1 cellular context compared by ENCODE assay signal in genomic region chr10:26723016-26723415, GRCh38.
TF ChIP-seq lines count a peak whose summit lies in the region.

No MANE protein-coding gene starts in this region.

TF ChIP-seq in GM12878, 131 proteins besides CTCF, POLR2A, EP300 and RAD21:
- no peak for TF ChIP-seq RUNX3 (IDR thresholded peaks at IDR 0.05; ENCODE audit: low read length)
- TF ChIP-seq FOS (IDR thresholded peaks at IDR 0.05; ENCODE audit: borderline replicate concordance, extremely low read depth, insufficient read length): no peak
- no peak for TF ChIP-seq ZSCAN29 (IDR thresholded peaks at IDR 0.05)
- no peak for TF ChIP-seq FOXK2 (IDR thresholded peaks at IDR 0.05)
- TF ChIP-seq STAT1 (conservative IDR thresholded peaks at IDR 0.05): no peak
- no peak for TF ChIP-seq SREBF2 (IDR thresholded peaks at IDR 0.05; ENCODE audit: low read length)
- TF ChIP-seq BCLAF1 (IDR thresholded peaks at IDR 0.05): no peak
- no peak for TF ChIP-seq KDM1A (IDR thresholded peaks at IDR 0.05; ENCODE audit: borderline replicate concordance)
- no peak for TF ChIP-seq ZNF24 (IDR thresholded peaks at IDR 0.05)
- no peak for TF ChIP-seq CHD2 (IDR thresholded peaks at IDR 0.05; ENCODE audit: borderline replicate concordance, low read depth, low read length)
- TF ChIP-seq CEBPZ (IDR thresholded peaks at IDR 0.05; ENCODE audit: low read depth, low read length): no peak
- TF ChIP-seq SUZ12 (IDR thresholded peaks at IDR 0.05; ENCODE audit: unreplicated experiment): no peak
- no peak for TF ChIP-seq ZNF592 (IDR thresholded peaks at IDR 0.05)
- no peak for TF ChIP-seq SMC3 (IDR thresholded peaks at IDR 0.05; ENCODE audit: borderline replicate concordance, low read length)
- TF ChIP-seq ZBTB4 (CRISPR knock-in tag; IDR thresholded peaks at IDR 0.05): no peak
